In the genomic region with DNA sequence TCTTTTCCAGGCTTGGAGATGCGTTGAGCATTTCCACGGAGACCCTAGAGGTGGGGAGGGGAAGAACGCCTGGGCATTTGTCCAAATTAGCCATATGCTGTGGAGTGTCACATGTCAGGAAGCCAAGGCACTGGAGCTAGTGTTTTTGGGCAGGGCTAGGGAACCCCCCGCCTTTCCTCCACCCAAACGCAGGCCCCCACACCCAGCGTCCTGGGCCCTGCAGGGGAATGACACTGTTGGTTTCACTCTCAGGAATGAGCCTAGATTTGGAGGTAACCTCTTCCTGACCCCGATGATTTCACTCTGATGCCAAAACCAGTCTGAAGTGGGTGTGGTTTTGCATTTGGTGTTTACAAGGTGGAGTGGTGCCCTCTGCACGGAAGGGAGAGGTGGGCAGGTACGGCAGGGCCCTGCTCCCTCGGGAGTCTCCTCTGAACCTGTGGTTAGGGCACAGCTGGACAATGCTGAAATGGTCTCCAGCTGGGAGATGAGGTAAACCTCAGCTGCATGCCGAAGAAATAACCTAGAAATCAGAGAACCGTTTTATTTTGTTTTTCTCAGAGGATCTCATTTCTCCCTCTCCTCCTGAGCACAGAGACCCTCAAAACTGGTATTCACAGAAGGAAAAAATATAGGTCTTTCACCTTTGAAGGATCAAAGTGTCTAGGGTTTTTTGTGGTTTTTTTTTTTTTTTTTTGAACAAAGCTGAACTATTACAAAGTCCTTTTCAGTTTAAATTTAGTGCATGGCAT, we compare ENCODE assay signal across 8 cellular contexts.
DNase-seq lines count a peak whose midpoint lies in the region; ATAC-seq and TF ChIP-seq lines count a peak whose summit lies in the region.

No MANE protein-coding gene starts in this region.

- CTCF ChIA-PET in HEK293T (lab: Yijun Ruan, JAX), result interaction anchor here (1.8 kb wide), 1 partner anchor 13 kb away, joined by 5 read pairs; no protein-coding TSS in a partner anchor

- H3K4me3 ChIP-seq in GM12865 (ENCODE audit: low read depth, low read length), result no peak overlapping the region

- peak; percentile 87 for DNase-seq in GM12865 (ENCODE audit: low read depth)
- peak; percentile 80 for DNase-seq in NCI-H146 (lab: John Stamatoyannopoulos, UW)
- peak; percentile 15 for DNase-seq in activated naive CD4-positive, alpha-beta T cell treated with anti-CD3 and anti-CD28 coated beads, Interleukin-2, amount 50 U/mL, for 16 hours
- DNase-seq in left kidney (ENCODE audit: low read depth, low spot score), result peak; percentile 50
- DNase-seq in HEK293T (ENCODE audit: extremely low spot score), result no peak
- no peak for DNase-seq in foreskin melanocyte
- no peak for DNase-seq in activated CD8-positive, alpha-beta memory T cell treated with anti-CD3 and anti-CD28 coated beads, Interleukin-2, amount 50 U/mL, for 48 hours

- peak; percentile 61 for ATAC-seq in GM21825 (IDR thresholded peaks at IDR 0.05; ENCODE audit: unreplicated experiment)

- POLR2A ChIA-PET in HEK293T (lab: Yijun Ruan, JAX), result no interaction called here

- no peak for TF ChIP-seq CTCF in GM12865 (IDR thresholded peaks at IDR 0.05; ENCODE audit: insufficient read depth, low read depth, low read length, missing control alignments)

TF ChIP-seq in HEK293T, 16 proteins besides CTCF, POLR2A, EP300 and RAD21:
- TF ChIP-seq FOXK2 (IDR thresholded peaks at IDR 0.05) (no peak), FOXM1 (IDR thresholded peaks at IDR 0.05; ENCODE audit: borderline replicate concordance) (no peak), ARNT (IDR thresholded peaks at IDR 0.05) (no peak), ZNF384 (IDR thresholded peaks at IDR 0.05) (no peak), BHLHE40 (IDR thresholded peaks at IDR 0.05; ENCODE audit: borderline replicate concordance) (no peak), CTBP1 (IDR thresholded peaks at IDR 0.05; ENCODE audit: borderline replicate concordance) (no peak), SUZ12 (IDR thresholded peaks at IDR 0.05) (no peak), L3MBTL2 (conservative IDR thresholded peaks at IDR 0.05) (no peak), FOXA1 (IDR thresholded peaks at IDR 0.05) (no peak), NFRKB (IDR thresholded peaks at IDR 0.05) (no peak), TARDBP (IDR thresholded peaks at IDR 0.05) (no peak)

Comparison
In these comparisons a context has a peak if more than half of its experiments do, and no peak if none do; other contexts are left out.
1. DNase-seq: peak in GM12865 (single experiment), NCI-H146 (single experiment), activated naive CD4-positive, alpha-beta T cell treated with anti-CD3 and anti-CD28 coated beads, Interleukin-2, amount 50 U/mL, for 16 hours (single experiment) and left kidney (single experiment); none in HEK293T (single experiment), foreskin melanocyte (single experiment) and activated CD8-positive, alpha-beta memory T cell treated with anti-CD3 and anti-CD28 coated beads, Interleukin-2, amount 50 U/mL, for 48 hours (single experiment).